ENCODE assay signal across 13 cellular contexts in genomic region chr2:22879009-22879863, GRCh38.
DNase-seq lines count a peak whose midpoint lies in the region; ATAC-seq and TF ChIP-seq lines count a peak whose summit lies in the region.
"Had no signal": no experiment of that assay in that cellular context is flagged by ENCODE, and none has a peak within 500 bp of the region (broad histone marks: within the 10 kb centered on the region; RNA-seq: fewer than 3 reads in every experiment).

No MANE protein-coding gene starts in this region.

- no peaks in the 10 kb centered on the region for H3K27me3 Mint-ChIP-seq in stimulated activated naive B cell treated with anti-CD40 and anti-IgM and Interleukin-4, amounts not matched to agents 10 μg/mL and 1 μg/mL and 100 μg/mL, for 72 hours
- H3K27me3 Mint-ChIP-seq: B cell; CD4-positive, alpha-beta memory T cell had no signal

- DNase-seq in left ventricle myocardium superior (no peak), right atrium auricular region (ENCODE audit: low spot score) (no peak), SK-N-DZ (ENCODE audit: low spot score) (peak; percentile 94), GF-D8 (lab: John Stamatoyannopoulos, UW) (no peak), NCI-H69 (lab: John Stamatoyannopoulos, UW) (no peak)
- no peak for DNase-seq in stimulated activated naive B cell treated with anti-CD40 and anti-IgM and Interleukin-4, amounts not matched to agents 10 μg/mL and 1 μg/mL and 100 μg/mL, for 72 hours
- DNase-seq: CD4-positive, alpha-beta memory T cell; DND-41 had no signal

- H3K36me3 ChIP-seq in right atrium auricular region (no peaks in the 10 kb centered on the region), mesodermal cell (ENCODE audit: control insufficient read depth, insufficient read depth, low read length) (no peaks in the 10 kb centered on the region)
- H3K36me3 ChIP-seq: HAP-1 had no signal

- H3K9me3 Mint-ChIP-seq in stimulated activated naive B cell treated with anti-CD40 and anti-IgM and Interleukin-4, amounts not matched to agents 10 μg/mL and 1 μg/mL and 100 μg/mL, for 72 hours, result peaks cover 4 to 8% of the 10 kb centered on the region in 2 donors

- no peaks in the 10 kb centered on the region for H3K36me3 Mint-ChIP-seq in stimulated activated naive B cell treated with anti-CD40 and anti-IgM and Interleukin-4, amounts not matched to agents 10 μg/mL and 1 μg/mL and 100 μg/mL, for 72 hours
- H3K36me3 Mint-ChIP-seq: CD4-positive, alpha-beta memory T cell had no signal

- ATAC-seq in left ventricle myocardium superior, result peak; percentile 45
- ATAC-seq in stimulated activated naive B cell treated with anti-CD40 and anti-IgM and Interleukin-4, amounts not matched to agents 10 μg/mL and 1 μg/mL and 100 μg/mL, for 72 hours (replicated peaks), result no peak
- ATAC-seq: HepG2 had no signal

- H3K4me3 Mint-ChIP-seq in stimulated activated naive B cell treated with anti-CD40 and anti-IgM and Interleukin-4, amounts not matched to agents 10 μg/mL and 1 μg/mL and 100 μg/mL, for 72 hours, result no peak overlapping the region
- H3K4me3 Mint-ChIP-seq: B cell; CD4-positive, alpha-beta memory T cell had no signal

- no peak for TF ChIP-seq CTCF in right atrium auricular region (IDR thresholded peaks at IDR 0.05)

- H3K27ac Mint-ChIP-seq in stimulated activated naive B cell treated with anti-CD40 and anti-IgM and Interleukin-4, amounts not matched to agents 10 μg/mL and 1 μg/mL and 100 μg/mL, for 72 hours, result no peak overlapping the region
- H3K27ac Mint-ChIP-seq: B cell; CD4-positive, alpha-beta memory T cell had no signal

- no peaks in the 10 kb centered on the region for H3K27me3 ChIP-seq in right atrium auricular region

- H3K9me3 ChIP-seq in right atrium auricular region (peaks cover 0 to 6% of the 10 kb centered on the region in 2 donors), mesodermal cell (ENCODE audit: control insufficient read depth, low read length) (no peaks in the 10 kb centered on the region)
- H3K9me3 ChIP-seq: HAP-1 had no signal

- WGBS in mesodermal cell (ENCODE audit: insufficient coverage in 2 of 2), 2 experiments, result 90 to 93% methylated on average over 5 to 8 of the region's 13 CpGs

- H3K4me1 ChIP-seq in right atrium auricular region, result no peaks in the 10 kb centered on the region
- no peaks in the 10 kb centered on the region for H3K4me1 ChIP-seq in mesodermal cell (ENCODE audit: control insufficient read depth, insufficient read depth, low read length, poor library complexity, severe bottlenecking)
- H3K4me1 ChIP-seq: HAP-1 had no signal

- intact Hi-C loops in left ventricle myocardium superior (cut with micrococcal nuclease), result no loop called here

- H3K4me3 ChIP-seq in right atrium auricular region (no peak overlapping the region), mesodermal cell (ENCODE audit: extremely low read depth, insufficient read depth, low read length, poor library complexity, severe bottlenecking) (no peak overlapping the region)
- H3K4me3 ChIP-seq: HAP-1 had no signal

- no peak overlapping the region for H3K27ac ChIP-seq in right atrium auricular region
- peak overlapping the region; percentile 62 for H3K27ac ChIP-seq in mesodermal cell (ENCODE audit: low read depth, low read length, severe bottlenecking)
- H3K27ac ChIP-seq: C4-2B had no signal

- H3K4me1 Mint-ChIP-seq in stimulated activated naive B cell treated with anti-CD40 and anti-IgM and Interleukin-4, amounts not matched to agents 10 μg/mL and 1 μg/mL and 100 μg/mL, for 72 hours, result no peaks in the 10 kb centered on the region
- H3K4me1 Mint-ChIP-seq: B cell; CD4-positive, alpha-beta memory T cell had no signal
